In genomic region chr7:23373151-23374004, GRCh38 we compare ENCODE assay signal across 8 cellular contexts.
DNase-seq lines count a peak whose midpoint lies in the region; ATAC-seq lines count a peak whose summit lies in the region.

No MANE protein-coding gene starts in this region.

- ATAC-seq in HG03135 (IDR thresholded peaks at IDR 0.05; ENCODE audit: unreplicated experiment) = peak; percentile 64
- peak; percentile 52 for ATAC-seq in central memory CD8-positive, alpha-beta T cell (replicated peaks; ENCODE audit: extremely low read depth, poor library complexity, severe bottlenecking)

- no peak overlapping the region for H3K27ac Mint-ChIP-seq in central memory CD8-positive, alpha-beta T cell (ENCODE audit: low read depth)
- H3K27ac Mint-ChIP-seq in stimulated activated naive CD8-positive, alpha-beta T cell treated with anti-CD3 and anti-CD28 coated beads, Interleukin-15, Interleukin-2, amounts not matched to agents 100 ng/mL and 50 ng/mL, for 24 hours = peak overlapping the region; percentile 95

- no peaks in the 10 kb centered on the region for H3K9me3 Mint-ChIP-seq in central memory CD8-positive, alpha-beta T cell
- H3K9me3 Mint-ChIP-seq in stimulated activated naive CD8-positive, alpha-beta T cell treated with anti-CD3 and anti-CD28 coated beads, Interleukin-15, Interleukin-2, amounts not matched to agents 100 ng/mL and 50 ng/mL, for 24 hours = no peaks in the 10 kb centered on the region

- DNase-seq in NCI-H1417 (lab: John Stamatoyannopoulos, UW) (peak; percentile 55 to 87 (median 56)), NCI-H1417 treated with DMSO at 0.1 percent for 48 hours (lab: John Stamatoyannopoulos, UW) (no peak), SHP77 treated with DMSO at 0.1 percent for 48 hours (lab: John Stamatoyannopoulos, UW) (peak; percentile 33), SIG-M5 (lab: John Stamatoyannopoulos, UW) (no peak), posterior cingulate gyrus (no peak)
- DNase-seq in central memory CD8-positive, alpha-beta T cell (ENCODE audit: low spot score in 2 of 2) = no peak

- H3K27me3 Mint-ChIP-seq in central memory CD8-positive, alpha-beta T cell = peaks cover 37% of the 10 kb centered on the region
- H3K27me3 Mint-ChIP-seq in stimulated activated naive CD8-positive, alpha-beta T cell treated with anti-CD3 and anti-CD28 coated beads, Interleukin-15, Interleukin-2, amounts not matched to agents 100 ng/mL and 50 ng/mL, for 24 hours = peaks cover 5% of the 10 kb centered on the region

- H3K36me3 Mint-ChIP-seq in central memory CD8-positive, alpha-beta T cell (ENCODE audit: insufficient read depth) = peaks cover 1% of the 10 kb centered on the region
- no peaks in the 10 kb centered on the region for H3K36me3 Mint-ChIP-seq in stimulated activated naive CD8-positive, alpha-beta T cell treated with anti-CD3 and anti-CD28 coated beads, Interleukin-15, Interleukin-2, amounts not matched to agents 100 ng/mL and 50 ng/mL, for 24 hours (ENCODE audit: low read depth)

- intact Hi-C loops in posterior cingulate gyrus (cut with DNase I) = no loop called here

- H3K4me1 Mint-ChIP-seq in central memory CD8-positive, alpha-beta T cell = peaks cover 1% of the 10 kb centered on the region
- peaks cover 78% of the 10 kb centered on the region for H3K4me1 Mint-ChIP-seq in stimulated activated naive CD8-positive, alpha-beta T cell treated with anti-CD3 and anti-CD28 coated beads, Interleukin-15, Interleukin-2, amounts not matched to agents 100 ng/mL and 50 ng/mL, for 24 hours (ENCODE audit: low read depth)

- H3K4me3 Mint-ChIP-seq in central memory CD8-positive, alpha-beta T cell = no peak overlapping the region
- peak overlapping the region; percentile 64 for H3K4me3 Mint-ChIP-seq in stimulated activated naive CD8-positive, alpha-beta T cell treated with anti-CD3 and anti-CD28 coated beads, Interleukin-15, Interleukin-2, amounts not matched to agents 100 ng/mL and 50 ng/mL, for 24 hours

Comparison
In these comparisons a context has a peak if more than half of its experiments do, and no peak if none do; other contexts are left out.
1. DNase-seq: peak in NCI-H1417 (3 of 3) and SHP77 treated with DMSO at 0.1 percent for 48 hours (single experiment); none in NCI-H1417 treated with DMSO at 0.1 percent for 48 hours (single experiment), central memory CD8-positive, alpha-beta T cell (0 of 2), SIG-M5 (single experiment) and posterior cingulate gyrus (0 of 10).